In genomic region chr1:231124746-231125145, GRCh38 we compare ENCODE assay signal across 1 cellular context.
TF ChIP-seq lines count a peak whose summit lies in the region.

No MANE protein-coding gene starts in this region.

TF ChIP-seq in H1, 55 proteins besides CTCF, POLR2A, EP300 and RAD21 (continued from another document):
- no peak for TF ChIP-seq RBBP5 (IDR thresholded peaks at IDR 0.05; ENCODE audit: borderline replicate concordance, low read depth, low read length)
- TF ChIP-seq TAF7 (optimal IDR thresholded peaks at IDR 0.05; ENCODE audit: borderline replicate concordance, low read depth, low read length), result no peak
- no peak for TF ChIP-seq SP4 (IDR thresholded peaks at IDR 0.05; ENCODE audit: low read length)
- no peak for TF ChIP-seq CBX8 (IDR thresholded peaks at IDR 0.05; ENCODE audit: borderline replicate concordance, low read depth, low read length)
- no peak for TF ChIP-seq TBP (IDR thresholded peaks at IDR 0.05; ENCODE audit: low read depth, low read length)
- no peak for TF ChIP-seq SP2 (IDR thresholded peaks at IDR 0.05; ENCODE audit: low read length)
- TF ChIP-seq FOSL1 (IDR thresholded peaks at IDR 0.05; ENCODE audit: insufficient read depth, low read depth, low read length), result no peak
- no peak for TF ChIP-seq GTF2F1 (IDR thresholded peaks at IDR 0.05; ENCODE audit: borderline replicate concordance, low read depth, low read length)
- TF ChIP-seq ASH2L (IDR thresholded peaks at IDR 0.05; ENCODE audit: low read length), result no peak
